In genomic region chr13:57799624-57800023, GRCh38 we compare ENCODE assay signal across 25 cellular contexts.
DNase-seq lines count a peak whose midpoint lies in the region; ATAC-seq and TF ChIP-seq lines count a peak whose summit lies in the region.
"Had no signal": no experiment of that assay in that cellular context is flagged by ENCODE, and none has a peak within 500 bp of the region (broad histone marks: within the 10 kb centered on the region; RNA-seq: fewer than 3 reads in every experiment).

No MANE protein-coding gene starts in this region.

- peak overlapping the region; percentile 15 for H3K27ac Mint-ChIP-seq in chondrocyte (ENCODE audit: unreplicated experiment)
- H3K27ac Mint-ChIP-seq in nephron progenitor cell: peak overlapping the region; percentile 66
- H3K27ac Mint-ChIP-seq: CD14-positive monocyte; CD4-positive, alpha-beta memory T cell; CD4-positive, CD25-positive, alpha-beta regulatory T cell; CD8-positive, alpha-beta memory T cell had no signal

- no peaks in the 10 kb centered on the region for H3K4me1 ChIP-seq in left ventricle myocardium inferior
- H3K4me1 ChIP-seq: BE2C had no signal

- H3K36me3 Mint-ChIP-seq in chondrocyte (ENCODE audit: low read depth) (no peaks in the 10 kb centered on the region), nephron progenitor cell (ENCODE audit: low read depth) (no peaks in the 10 kb centered on the region)
- H3K36me3 Mint-ChIP-seq: CD14-positive monocyte; CD4-positive, alpha-beta memory T cell; CD4-positive, CD25-positive, alpha-beta regulatory T cell; CD8-positive, alpha-beta memory T cell had no signal

- H3K4me3 ChIP-seq in left ventricle myocardium inferior: no peak overlapping the region
- H3K4me3 ChIP-seq: BLaER1, GM12878 had no signal

- H3K4me3 Mint-ChIP-seq in chondrocyte (ENCODE audit: unreplicated experiment) (no peak overlapping the region), nephron progenitor cell (no peak overlapping the region)
- H3K4me3 Mint-ChIP-seq: CD14-positive monocyte; CD4-positive, alpha-beta memory T cell; CD4-positive, CD25-positive, alpha-beta regulatory T cell; CD8-positive, alpha-beta memory T cell had no signal

- H3K9me3 Mint-ChIP-seq in chondrocyte (ENCODE audit: low read depth) (no peaks in the 10 kb centered on the region), nephron progenitor cell (no peaks in the 10 kb centered on the region)
- H3K9me3 Mint-ChIP-seq: CD14-positive monocyte had no signal

- H3K9me3 ChIP-seq in left ventricle myocardium inferior (replicated peaks): no peaks in the 10 kb centered on the region
- H3K9me3 ChIP-seq: BE2C, BLaER1 had no signal

- H3K36me3 ChIP-seq in left ventricle myocardium inferior: no peaks in the 10 kb centered on the region
- H3K36me3 ChIP-seq: BE2C, BLaER1 had no signal

- no peak for ATAC-seq in left cardiac atrium
- ATAC-seq: GM12878 had no signal

- DNase-seq in NCI-H2171 treated with DMSO at 0.1 percent for 48 hours (lab: John Stamatoyannopoulos, UW) (peak; percentile 8), NCI-H2171 (lab: John Stamatoyannopoulos, UW) (no peak), left ventricle myocardium inferior (no peak), left cardiac atrium (no peak), chondrocyte (ENCODE audit: low spot score) (no peak), nephron progenitor cell (no peak), SHP77 (lab: John Stamatoyannopoulos, UW) (no peak), kidney glomerular epithelial cell (lab: John Stamatoyannopoulos, UW) (no peak)
- DNase-seq: 8988T; ACHN; BE2C; C1 segment of cervical spinal cord; CD4-positive, alpha-beta memory T cell; CD4-positive, CD25-positive, alpha-beta regulatory T cell; CD8-positive, alpha-beta memory T cell; COR-L47; DMS153; DMS53; DMS79; DND-41; EL; GDM1 had no signal

- intact Hi-C loops in left ventricle myocardium inferior (cut with micrococcal nuclease) (no loop called here), left cardiac atrium (cut with DNase I) (no loop called here)

- no peaks in the 10 kb centered on the region for H3K27me3 Mint-ChIP-seq in chondrocyte (ENCODE audit: low read depth)
- H3K27me3 Mint-ChIP-seq in nephron progenitor cell (ENCODE audit: low read depth, poor library complexity): no peaks in the 10 kb centered on the region
- H3K27me3 Mint-ChIP-seq: CD4-positive, alpha-beta memory T cell; CD4-positive, CD25-positive, alpha-beta regulatory T cell; CD8-positive, alpha-beta memory T cell had no signal

- no peak for TF ChIP-seq CTCF in left ventricle myocardium inferior (IDR thresholded peaks at IDR 0.05; ENCODE audit: borderline replicate concordance)
- TF ChIP-seq CTCF in chondrocyte (IDR thresholded peaks at IDR 0.05): no peak
- no peak for TF ChIP-seq CTCF in nephron progenitor cell (IDR thresholded peaks at IDR 0.05)

- H3K4me1 Mint-ChIP-seq in chondrocyte (ENCODE audit: low read depth) (peaks cover 10% of the 10 kb centered on the region), nephron progenitor cell (peaks cover 20% of the 10 kb centered on the region)
- H3K4me1 Mint-ChIP-seq: CD14-positive monocyte; CD4-positive, alpha-beta memory T cell; CD4-positive, CD25-positive, alpha-beta regulatory T cell; CD8-positive, alpha-beta memory T cell had no signal

- H3K27me3 ChIP-seq in left ventricle myocardium inferior (ENCODE audit: low read depth): no peaks in the 10 kb centered on the region
- H3K27me3 ChIP-seq: BE2C, BLaER1 had no signal

- peak overlapping the region; percentile 45 for H3K27ac ChIP-seq in left ventricle myocardium inferior (replicated peaks)
- H3K27ac ChIP-seq: BLaER1 had no signal
